Comparison of ENCODE assay signal across 32 cellular contexts in the genomic region with DNA sequence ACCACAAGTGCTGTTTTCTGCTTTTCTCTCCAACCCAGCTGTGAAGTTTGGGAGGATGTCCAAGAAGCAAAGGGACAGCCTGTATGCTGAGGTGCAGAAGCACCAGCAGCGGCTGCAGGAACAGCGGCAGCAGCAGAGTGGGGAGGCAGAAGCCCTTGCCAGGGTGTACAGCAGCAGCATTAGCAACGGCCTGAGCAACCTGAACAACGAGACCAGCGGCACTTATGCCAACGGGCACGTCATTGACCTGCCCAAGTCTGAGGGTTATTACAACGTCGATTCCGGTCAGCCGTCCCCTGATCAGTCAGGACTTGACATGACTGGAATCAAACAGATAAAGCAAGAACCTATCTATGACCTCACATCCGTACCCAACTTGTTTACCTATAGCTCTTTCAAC.
"Had no signal": no experiment of that assay in that cellular context is flagged by ENCODE, and none has a peak within 500 bp of the region (broad histone marks: within the 10 kb centered on the region; RNA-seq: fewer than 3 reads in every experiment).

No MANE protein-coding gene starts in this region.

- FAIRE-seq: astrocyte, kidney, pancreas had no signal

- H3K27ac ChIP-seq: brain microvascular endothelial cell, coronary artery, gastroesophageal sphincter, pancreas, prostate gland had no signal

- ATAC-seq: gastroesophageal sphincter; pancreas; stimulated activated memory B cell treated with anti-CD40 and anti-IgM and Interleukin-4, amounts not matched to agents 10 μg/mL and 1 μg/mL and 100 μg/mL, for 72 hours; stimulated activated naive CD8-positive, alpha-beta T cell treated with anti-CD3 and anti-CD28 coated beads, Interleukin-15, amount 100 ng/mL, for 72 hours; T-helper 17 cell; WTC11 had no signal

- DNase-seq: activated CD4-positive, alpha-beta memory T cell treated with anti-CD3 and anti-CD28 coated beads, Interleukin-2, amount 10 ng/mL, durations not matched to agents 7 days and 5 days; activated CD4-positive, alpha-beta T cell treated with anti-CD3 and anti-CD28 coated beads for 1 hour; activated CD4-positive, alpha-beta T cell treated with anti-CD3 and anti-CD28 coated beads, Interleukin-2, amount 10 ng/mL, durations not matched to agents 7 days and 5 days; activated CD8-positive, alpha-beta memory T cell treated with anti-CD3 and anti-CD28 coated beads, Interleukin-2, amount 50 U/mL, for 48 hours; activated gamma-delta T cell; activated naive CD4-positive, alpha-beta T cell treated with anti-CD3 and anti-CD28 coated beads, Interleukin-2, amount 10 ng/mL, durations not matched to agents 7 days and 5 days; activated naive CD8-positive, alpha-beta T cell treated with anti-CD3 and anti-CD28 coated beads, Interleukin-2, amount 10 ng/mL, durations not matched to agents 7 days and 5 days; activated T-cell treated with anti-CD3 and anti-CD28 coated beads, Interleukin-2, amount 50 U/mL, for 24 hours; brain microvascular endothelial cell; effector memory CD4-positive, alpha-beta T cell; head of caudate nucleus; hypothalamus; immature natural killer cell; kidney; naive B cell; nephron progenitor cell; pancreas; retina; stimulated activated CD4-positive, alpha-beta T cell treated with anti-CD3 and anti-CD28 coated beads, Interleukin-1b, Interleukin-23, amount 100 ng/mL, for 48 hours; stimulated activated CD4-positive, alpha-beta T cell treated with anti-CD3 and anti-CD28 coated beads, Interleukin-4, amount 100 ng/mL, for 4 hours; stimulated activated CD8-positive, alpha-beta memory T cell treated with anti-CD3 and anti-CD28 coated beads, Interleukin-4, amount 100 ng/mL, for 48 hours; stimulated activated naive CD8-positive, alpha-beta T cell treated with anti-CD3 and anti-CD28 coated beads, Interleukin-15, amount 100 ng/mL, for 72 hours; substantia nigra; T-helper 17 cell had no signal

- H3K4me3 ChIP-seq: coronary artery, gastroesophageal sphincter, pancreas, prostate gland, smooth muscle cell had no signal

- H3K27me3 ChIP-seq: brain microvascular endothelial cell, dorsolateral prefrontal cortex, gastroesophageal sphincter, pancreas had no signal

- H3K4me1 ChIP-seq: gastroesophageal sphincter, pancreas, prostate gland had no signal

- H3K36me3 ChIP-seq: brain microvascular endothelial cell, gastroesophageal sphincter, pancreas, prostate gland had no signal

- H3K9me3 ChIP-seq: gastroesophageal sphincter, pancreas, prostate gland had no signal
